In genomic region chr16:75048546-75048945, GRCh38 we compare ENCODE assay signal across 2 cellular contexts.
TF ChIP-seq lines count a peak whose summit lies in the region.

No MANE protein-coding gene starts in this region.

TF ChIP-seq in IMR-90, 13 proteins besides CTCF, POLR2A, EP300 and RAD21:
- no peak for TF ChIP-seq MXI1 (IDR thresholded peaks at IDR 0.05; ENCODE audit: borderline replicate concordance, low read depth, low read length)
- no peak for TF ChIP-seq FOS (IDR thresholded peaks at IDR 0.05; ENCODE audit: low read depth, low read length)
- TF ChIP-seq ELK1 (IDR thresholded peaks at IDR 0.05; ENCODE audit: borderline replicate concordance, low read depth, low read length): no peak
- no peak for TF ChIP-seq SMC3 (IDR thresholded peaks at IDR 0.05; ENCODE audit: low read depth, low read length)
- no peak for TF ChIP-seq CHD1 (IDR thresholded peaks at IDR 0.05; ENCODE audit: low read depth, low read length)
- no peak for TF ChIP-seq RCOR1 (IDR thresholded peaks at IDR 0.05; ENCODE audit: insufficient replicate concordance, low read length)
- TF ChIP-seq MAFK (IDR thresholded peaks at IDR 0.05; ENCODE audit: low read depth, low read length): no peak
- TF ChIP-seq BHLHE40 (IDR thresholded peaks at IDR 0.05; ENCODE audit: low read depth, low read length): no peak
- no peak for TF ChIP-seq MAZ (IDR thresholded peaks at IDR 0.05; ENCODE audit: borderline replicate concordance, low read depth, low read length)
- TF ChIP-seq USF2 (IDR thresholded peaks at IDR 0.05; ENCODE audit: low read depth, low read length): no peak
- no peak for TF ChIP-seq CEBPB (IDR thresholded peaks at IDR 0.05; ENCODE audit: low read depth, low read length)
- no peak for TF ChIP-seq RFX5 (IDR thresholded peaks at IDR 0.05; ENCODE audit: low read depth, low read length)
- no peak for TF ChIP-seq NFE2L2 (IDR thresholded peaks at IDR 0.05; ENCODE audit: low read depth, low read length)

TF ChIP-seq in endothelial cell of umbilical vein, 7 proteins besides CTCF, POLR2A, EP300 and RAD21:
- TF ChIP-seq JUN (IDR thresholded peaks at IDR 0.05; ENCODE audit: borderline replicate concordance, insufficient read depth, insufficient read length, low read depth) (no peak), POLR2AphosphoS5 (IDR thresholded peaks at IDR 0.05; ENCODE audit: insufficient read depth, low read depth, low read length) (no peak), MYC (IDR thresholded peaks at IDR 0.05; ENCODE audit: low read depth, low read length) (no peak), EZH2 (IDR thresholded peaks at IDR 0.05; ENCODE audit: borderline replicate concordance, low read depth, low read length, severe bottlenecking) (no peak), MAX (IDR thresholded peaks at IDR 0.05; ENCODE audit: insufficient read depth, insufficient read length) (no peak), GATA2 (IDR thresholded peaks at IDR 0.05; ENCODE audit: insufficient read depth, insufficient read length, low read depth, low read length) (no peak), FOS (IDR thresholded peaks at IDR 0.05; ENCODE audit: borderline replicate concordance, insufficient read depth, low read length) (no peak)
